ENCODE assay signal across 8 cellular contexts in genomic region chr10:52488606-52489485, GRCh38.
DNase-seq lines count a peak whose midpoint lies in the region; ATAC-seq, FAIRE-seq and TF ChIP-seq lines count a peak whose summit lies in the region.

No MANE protein-coding gene starts in this region.

- no peak overlapping the region for H3K9ac ChIP-seq in astrocyte (ENCODE audit: low read length)

- no peaks in the 10 kb centered on the region for H3K9me3 ChIP-seq in astrocyte (ENCODE audit: insufficient read depth, low read depth, low read length)

- H3K79me2 ChIP-seq in astrocyte (ENCODE audit: insufficient read depth, low read length) = no peaks in the 10 kb centered on the region

- H3K36me3 Mint-ChIP-seq in CD14-positive monocyte = no peaks in the 10 kb centered on the region
- no peaks in the 10 kb centered on the region for H3K36me3 Mint-ChIP-seq in astrocyte (ENCODE audit: low read depth, unreplicated experiment)
- H3K36me3 Mint-ChIP-seq in activated naive CD8-positive, alpha-beta T cell treated with anti-CD3 and anti-CD28 coated beads, Interleukin-2, amount 50 U/mL, for 24 hours (ENCODE audit: low read depth) = no peaks in the 10 kb centered on the region

- peak; percentile 46 for TF ChIP-seq CTCF in CD14-positive monocyte (IDR thresholded peaks at IDR 0.05)
- TF ChIP-seq CTCF in astrocyte (IDR thresholded peaks at IDR 0.05; ENCODE audit: insufficient read depth, low read depth, low read length) = peak; percentile 47

- no peak overlapping the region for H3K4me3 ChIP-seq in astrocyte (ENCODE audit: insufficient read depth, low read depth, low read length)

- H3K4me1 ChIP-seq in astrocyte (ENCODE audit: insufficient read depth, low read length) = peaks cover 28% of the 10 kb centered on the region

- H3K27me3 Mint-ChIP-seq in CD14-positive monocyte (ENCODE audit: low read depth in 3 of 3) = no peaks in the 10 kb centered on the region
- no peaks in the 10 kb centered on the region for H3K27me3 Mint-ChIP-seq in astrocyte (ENCODE audit: low read depth, unreplicated experiment)
- H3K27me3 Mint-ChIP-seq in activated naive CD8-positive, alpha-beta T cell treated with anti-CD3 and anti-CD28 coated beads, Interleukin-2, amount 50 U/mL, for 24 hours = no peaks in the 10 kb centered on the region

- DNase-seq in CD14-positive monocyte (ENCODE audit: low spot score) (no peak), astrocyte (ENCODE audit: low read depth) (peak; percentile 16), left kidney (ENCODE audit: low read depth, low spot score) (peak; percentile 49), GM12892 (ENCODE audit: insufficient read length) (no peak), epidermal melanocyte (ENCODE audit: insufficient read length, low spot score) (no peak)
- DNase-seq in activated naive CD8-positive, alpha-beta T cell treated with anti-CD3 and anti-CD28 coated beads, Interleukin-2, amount 50 U/mL, for 24 hours = no peak

- FAIRE-seq in astrocyte (lab: Jason Lieb, UNC) (peak; percentile 50), GM12892 (lab: Jason Lieb, UNC) (no peak)

- no peaks in the 10 kb centered on the region for H4K20me1 ChIP-seq in astrocyte (ENCODE audit: insufficient read depth, low read length)

- intact Hi-C loops in CD14-positive monocyte (cut with micrococcal nuclease) = no loop called here

- TF ChIP-seq POLR2A in GM12892 (IDR thresholded peaks at IDR 0.05; ENCODE audit: low read depth, low read length) = no peak

- H2AFZ ChIP-seq in astrocyte (ENCODE audit: low read depth, low read length) = no peak overlapping the region

- H3K4me1 Mint-ChIP-seq in CD14-positive monocyte (no peaks in the 10 kb centered on the region), astrocyte (ENCODE audit: low read depth, unreplicated experiment) (peaks cover 17% of the 10 kb centered on the region)
- H3K4me1 Mint-ChIP-seq in activated naive CD8-positive, alpha-beta T cell treated with anti-CD3 and anti-CD28 coated beads, Interleukin-2, amount 50 U/mL, for 24 hours = no peaks in the 10 kb centered on the region

- H3K27me3 ChIP-seq in astrocyte (ENCODE audit: insufficient read depth, low read length) = no peaks in the 10 kb centered on the region

- H3K9me3 Mint-ChIP-seq in CD14-positive monocyte = peaks cover 0 to 2% (median 0%) of the 10 kb centered on the region in 7 donors
- H3K9me3 Mint-ChIP-seq in astrocyte (ENCODE audit: unreplicated experiment) = no peaks in the 10 kb centered on the region
- H3K9me3 Mint-ChIP-seq in activated naive CD8-positive, alpha-beta T cell treated with anti-CD3 and anti-CD28 coated beads, Interleukin-2, amount 50 U/mL, for 24 hours = no peaks in the 10 kb centered on the region

- H3K4me2 ChIP-seq in astrocyte (ENCODE audit: low read length) = no peak overlapping the region

- H3K4me3 Mint-ChIP-seq in CD14-positive monocyte (no peak overlapping the region), astrocyte (ENCODE audit: unreplicated experiment) (no peak overlapping the region)
- no peak overlapping the region for H3K4me3 Mint-ChIP-seq in activated naive CD8-positive, alpha-beta T cell treated with anti-CD3 and anti-CD28 coated beads, Interleukin-2, amount 50 U/mL, for 24 hours

- H3K27ac Mint-ChIP-seq in CD14-positive monocyte = no peak overlapping the region
- H3K27ac Mint-ChIP-seq in astrocyte (ENCODE audit: unreplicated experiment) = no peak overlapping the region
- no peak overlapping the region for H3K27ac Mint-ChIP-seq in activated naive CD8-positive, alpha-beta T cell treated with anti-CD3 and anti-CD28 coated beads, Interleukin-2, amount 50 U/mL, for 24 hours

- no peaks in the 10 kb centered on the region for H3K36me3 ChIP-seq in astrocyte (ENCODE audit: insufficient read depth, low read length)

- peak; percentile 48 for ATAC-seq in HG03175 (IDR thresholded peaks at IDR 0.05; ENCODE audit: unreplicated experiment)
- ATAC-seq in activated naive CD8-positive, alpha-beta T cell treated with anti-CD3 and anti-CD28 coated beads, Interleukin-2, amount 50 U/mL, for 24 hours = no peak
- ATAC-seq in GM21723 (IDR thresholded peaks at IDR 0.05; ENCODE audit: unreplicated experiment) = no peak

- peak overlapping the region; percentile 20 for H3K27ac ChIP-seq in astrocyte (ENCODE audit: low read depth, low read length)

Comparison
In these comparisons a context has a peak if more than half of its experiments do, and no peak if none do; other contexts are left out.
1. DNase-seq: peak in astrocyte (single experiment) and left kidney (single experiment); none in CD14-positive monocyte (single experiment), GM12892 (single experiment), epidermal melanocyte (single experiment) and activated naive CD8-positive, alpha-beta T cell treated with anti-CD3 and anti-CD28 coated beads, Interleukin-2, amount 50 U/mL, for 24 hours (single experiment).